In the genomic region with DNA sequence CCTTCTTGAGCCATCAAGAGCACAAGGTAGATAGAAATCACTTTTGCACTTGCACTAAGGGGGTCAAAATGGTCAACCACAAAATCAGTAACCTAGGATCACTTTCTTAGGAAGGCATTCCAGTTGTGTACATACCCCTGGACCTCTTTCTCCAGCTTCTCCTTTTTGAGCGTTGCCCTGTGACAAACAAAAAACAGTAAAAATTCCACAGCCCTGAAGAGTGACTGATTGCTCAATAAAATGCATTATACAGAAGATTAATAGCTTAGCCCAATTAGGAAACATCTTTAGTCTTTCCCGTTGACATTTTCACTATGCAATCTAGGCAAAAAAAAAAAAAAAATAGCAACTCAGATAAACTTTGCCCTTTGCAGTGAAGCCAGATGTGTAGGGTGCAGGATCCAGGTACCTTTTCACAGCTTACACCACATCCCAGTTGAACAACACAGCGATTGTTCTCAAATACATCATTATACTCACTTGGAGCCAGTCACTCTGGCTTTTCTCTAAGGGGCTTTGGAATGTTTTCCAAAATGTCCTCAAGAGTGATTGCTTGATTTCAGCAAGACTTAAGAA, we compare ENCODE assay signal across 20 cellular contexts. TPM values are rescaled to one million over a fixed set of nuclear protein-coding genes. Genes with fewer than 3 reads are reported as not detected.
DNase-seq lines count a peak whose midpoint lies in the region; ATAC-seq and FAIRE-seq lines count a peak whose summit lies in the region.
"Had no signal": no experiment of that assay in that cellular context is flagged by ENCODE, and none has a peak within 500 bp of the region (broad histone marks: within the 10 kb centered on the region; RNA-seq: fewer than 3 reads in every experiment).

No MANE protein-coding gene starts in this region.

- peaks cover 4% of the 10 kb centered on the region; the same call in 1 of the 2 replicates for H3K4me1 ChIP-seq in HAP-1

- no peaks in the 10 kb centered on the region for H3K9me3 ChIP-seq in HAP-1
- H3K9me3 ChIP-seq: Peyer's patch had no signal

- intact Hi-C loops in Right ventricle myocardium inferior (cut with DNase I) = no loop called here
- intact Hi-C loops in cardiac septum (cut with DNase I) = no loop called here

- no peaks in the 10 kb centered on the region for H3K36me3 ChIP-seq in HAP-1 (replicated peaks)
- H3K36me3 ChIP-seq: Peyer's patch had no signal

- H3K27me3 ChIP-seq in HAP-1 (ENCODE audit: low read depth) = peaks cover 20% of the 10 kb centered on the region
- H3K27me3 ChIP-seq: Peyer's patch had no signal

- DNase-seq in Right ventricle myocardium inferior (ENCODE audit: missing footprints) = no peak
- no peak for DNase-seq in cardiac septum (ENCODE audit: low spot score)
- peak; percentile 60 for DNase-seq in NOMO-1 treated with DMSO at 0.1 percent for 48 hours (lab: John Stamatoyannopoulos, UW; ENCODE audit: unreplicated experiment)
- peak; percentile 38 for DNase-seq in left kidney (ENCODE audit: low read depth, low spot score)
- DNase-seq in urothelium cell line (ENCODE audit: low spot score) = no peak
- DNase-seq in glomerular visceral epithelial cell (ENCODE audit: extremely low spot score) = no peak
- no peak for DNase-seq in HAP-1 (ENCODE audit: low spot score in 2 of 2)
- DNase-seq in inferior parietal cortex (ENCODE audit: extremely low spot score) = no peak
- DNase-seq: CD4-positive, CD25-positive, alpha-beta regulatory T cell; DMS79 treated with DMSO at 0.1 percent for 48 hours; GDM1; NCI-H1105; NCI-H1694 treated with DMSO at 0.1 percent for 48 hours; NCI-H446; NCI-H748 treated with DMSO at 0.1 percent for 48 hours; Peyer's patch; SHP77 treated with DMSO at 0.1 percent for 48 hours had no signal

- ATAC-seq in Right ventricle myocardium inferior = peak; percentile 95
- ATAC-seq: K562 had no signal

- FAIRE-seq in urothelium cell line (lab: Jason Lieb, UNC) = peak; percentile 42
- FAIRE-seq: GM12892, K562 had no signal

- no peak overlapping the region for H3K4me3 ChIP-seq in HAP-1
- H3K4me3 ChIP-seq: K562, Peyer's patch had no signal

- in situ Hi-C loops in HAP-1 (cut with MboI; ENCODE audit: low sequenced_read_pairs) = no loop called here

RNA-seq across cellular contexts. Expression of gene COL28A1, which starts 17.9 kb away (rescaled TPM):
- total RNA-seq in Right ventricle myocardium inferior (5.6 TPM), cardiac septum (0.51 TPM)
- total RNA-seq: HT1080 had no signal

RNA-seq across cellular contexts. Expression of gene MIOS, which starts 48.9 kb away (rescaled TPM):
- 24.9 TPM for total RNA-seq in Right ventricle myocardium inferior
- 24.9 TPM for total RNA-seq in cardiac septum

Comparison
In these comparisons a context has a peak if more than half of its experiments do, and no peak if none do; other contexts are left out.
1. DNase-seq: peak in NOMO-1 treated with DMSO at 0.1 percent for 48 hours (single experiment) and left kidney (single experiment); none in Right ventricle myocardium inferior (single experiment), cardiac septum (single experiment), urothelium cell line (single experiment), glomerular visceral epithelial cell (single experiment), HAP-1 (0 of 2) and inferior parietal cortex (single experiment).